ENCODE assay signal across 1 cellular context in genomic region chr5:167950126-167950721, GRCh38.
TF ChIP-seq lines count a peak whose summit lies in the region.

No MANE protein-coding gene starts in this region.

TF ChIP-seq in HepG2, 621 proteins besides CTCF, POLR2A, EP300 and RAD21 (continued from another document):
- TF ChIP-seq, protein P1, sequence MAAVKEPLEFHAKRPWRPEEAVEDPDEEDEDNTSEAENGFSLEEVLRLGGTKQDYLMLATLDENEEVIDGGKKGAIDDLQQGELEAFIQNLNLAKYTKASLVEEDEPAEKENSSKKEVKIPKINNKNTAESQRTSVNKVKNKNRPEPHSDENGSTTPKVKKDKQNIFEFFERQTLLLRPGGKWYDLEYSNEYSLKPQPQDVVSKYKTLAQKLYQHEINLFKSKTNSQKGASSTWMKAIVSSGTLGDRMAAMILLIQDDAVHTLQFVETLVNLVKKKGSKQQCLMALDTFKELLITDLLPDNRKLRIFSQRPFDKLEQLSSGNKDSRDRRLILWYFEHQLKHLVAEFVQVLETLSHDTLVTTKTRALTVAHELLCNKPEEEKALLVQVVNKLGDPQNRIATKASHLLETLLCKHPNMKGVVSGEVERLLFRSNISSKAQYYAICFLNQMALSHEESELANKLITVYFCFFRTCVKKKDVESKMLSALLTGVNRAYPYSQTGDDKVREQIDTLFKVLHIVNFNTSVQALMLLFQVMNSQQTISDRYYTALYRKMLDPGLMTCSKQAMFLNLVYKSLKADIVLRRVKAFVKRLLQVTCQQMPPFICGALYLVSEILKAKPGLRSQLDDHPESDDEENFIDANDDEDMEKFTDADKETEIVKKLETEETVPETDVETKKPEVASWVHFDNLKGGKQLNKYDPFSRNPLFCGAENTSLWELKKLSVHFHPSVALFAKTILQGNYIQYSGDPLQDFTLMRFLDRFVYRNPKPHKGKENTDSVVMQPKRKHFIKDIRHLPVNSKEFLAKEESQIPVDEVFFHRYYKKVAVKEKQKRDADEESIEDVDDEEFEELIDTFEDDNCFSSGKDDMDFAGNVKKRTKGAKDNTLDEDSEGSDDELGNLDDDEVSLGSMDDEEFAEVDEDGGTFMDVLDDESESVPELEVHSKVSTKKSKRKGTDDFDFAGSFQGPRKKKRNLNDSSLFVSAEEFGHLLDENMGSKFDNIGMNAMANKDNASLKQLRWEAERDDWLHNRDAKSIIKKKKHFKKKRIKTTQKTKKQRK (IDR thresholded peaks at IDR 0.05; ENCODE audit: low read length) = no peak
- TF ChIP-seq CC2D1A (CRISPR knock-in tag; IDR thresholded peaks at IDR 0.05) (no peak), ATF2 (CRISPR knock-in tag; IDR thresholded peaks at IDR 0.05) (no peak), PLRG1 (conservative IDR thresholded peaks at IDR 0.05) (no peak), MXD4 (CRISPR knock-in tag; IDR thresholded peaks at IDR 0.05) (no peak), SNAI1 (CRISPR knock-in tag; IDR thresholded peaks at IDR 0.05; ENCODE audit: borderline replicate concordance) (no peak)
